In the genomic region with DNA sequence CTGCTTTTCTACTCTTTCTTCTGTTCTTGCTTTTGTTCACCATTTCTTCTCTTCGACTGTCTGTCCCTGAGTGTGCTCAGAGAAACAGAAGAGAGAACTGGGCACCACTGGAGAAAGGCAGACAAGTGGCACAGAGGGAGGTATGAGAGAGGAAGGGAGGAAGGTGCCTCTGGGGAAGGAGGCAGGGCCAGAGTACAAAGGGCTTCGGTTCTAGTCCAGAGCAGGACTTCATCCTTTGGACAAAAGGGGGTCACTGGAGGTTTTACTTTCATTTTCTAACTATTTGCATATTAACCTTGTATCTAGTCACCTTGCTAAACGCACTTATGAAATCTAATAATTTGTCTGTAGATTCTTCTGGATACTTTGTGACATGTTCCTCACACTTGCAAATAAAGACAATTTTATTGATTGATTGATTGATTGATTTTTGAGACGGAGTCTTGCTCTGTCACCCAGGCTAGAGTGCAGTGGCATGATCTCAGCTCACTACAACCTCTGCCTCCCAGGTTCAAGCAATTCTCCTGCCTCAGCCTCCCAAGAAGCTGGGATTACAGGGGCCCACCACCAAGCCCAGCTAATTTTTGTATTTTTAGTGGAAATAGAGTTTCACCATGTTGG, we compare ENCODE assay signal across 1 cellular context.
TF ChIP-seq lines count a peak whose summit lies in the region.

No MANE protein-coding gene starts in this region.

TF ChIP-seq in GM12878, 131 proteins besides CTCF, POLR2A, EP300 and RAD21:
- TF ChIP-seq, protein P1, sequence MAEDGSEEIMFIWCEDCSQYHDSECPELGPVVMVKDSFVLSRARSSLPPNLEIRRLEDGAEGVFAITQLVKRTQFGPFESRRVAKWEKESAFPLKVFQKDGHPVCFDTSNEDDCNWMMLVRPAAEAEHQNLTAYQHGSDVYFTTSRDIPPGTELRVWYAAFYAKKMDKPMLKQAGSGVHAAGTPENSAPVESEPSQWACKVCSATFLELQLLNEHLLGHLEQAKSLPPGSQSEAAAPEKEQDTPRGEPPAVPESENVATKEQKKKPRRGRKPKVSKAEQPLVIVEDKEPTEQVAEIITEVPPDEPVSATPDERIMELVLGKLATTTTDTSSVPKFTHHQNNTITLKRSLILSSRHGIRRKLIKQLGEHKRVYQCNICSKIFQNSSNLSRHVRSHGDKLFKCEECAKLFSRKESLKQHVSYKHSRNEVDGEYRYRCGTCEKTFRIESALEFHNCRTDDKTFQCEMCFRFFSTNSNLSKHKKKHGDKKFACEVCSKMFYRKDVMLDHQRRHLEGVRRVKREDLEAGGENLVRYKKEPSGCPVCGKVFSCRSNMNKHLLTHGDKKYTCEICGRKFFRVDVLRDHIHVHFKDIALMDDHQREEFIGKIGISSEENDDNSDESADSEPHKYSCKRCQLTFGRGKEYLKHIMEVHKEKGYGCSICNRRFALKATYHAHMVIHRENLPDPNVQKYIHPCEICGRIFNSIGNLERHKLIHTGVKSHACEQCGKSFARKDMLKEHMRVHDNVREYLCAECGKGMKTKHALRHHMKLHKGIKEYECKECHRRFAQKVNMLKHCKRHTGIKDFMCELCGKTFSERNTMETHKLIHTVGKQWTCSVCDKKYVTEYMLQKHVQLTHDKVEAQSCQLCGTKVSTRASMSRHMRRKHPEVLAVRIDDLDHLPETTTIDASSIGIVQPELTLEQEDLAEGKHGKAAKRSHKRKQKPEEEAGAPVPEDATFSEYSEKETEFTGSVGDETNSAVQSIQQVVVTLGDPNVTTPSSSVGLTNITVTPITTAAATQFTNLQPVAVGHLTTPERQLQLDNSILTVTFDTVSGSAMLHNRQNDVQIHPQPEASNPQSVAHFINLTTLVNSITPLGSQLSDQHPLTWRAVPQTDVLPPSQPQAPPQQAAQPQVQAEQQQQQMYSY (CRISPR knock-in tag; IDR thresholded peaks at IDR 0.05), result no peak
- TF ChIP-seq MEF2A (IDR thresholded peaks at IDR 0.05; ENCODE audit: insufficient read depth, low read depth, low read length) (no peak), IRF4 (IDR thresholded peaks at IDR 0.05; ENCODE audit: low read depth, low read length) (no peak), BMI1 (IDR thresholded peaks at IDR 0.05; ENCODE audit: borderline replicate concordance) (no peak), ZNF24 (IDR thresholded peaks at IDR 0.05) (no peak), CHD4 (IDR thresholded peaks at IDR 0.05) (no peak), HDGF (IDR thresholded peaks at IDR 0.05) (no peak)
- TF ChIP-seq, protein P2, sequence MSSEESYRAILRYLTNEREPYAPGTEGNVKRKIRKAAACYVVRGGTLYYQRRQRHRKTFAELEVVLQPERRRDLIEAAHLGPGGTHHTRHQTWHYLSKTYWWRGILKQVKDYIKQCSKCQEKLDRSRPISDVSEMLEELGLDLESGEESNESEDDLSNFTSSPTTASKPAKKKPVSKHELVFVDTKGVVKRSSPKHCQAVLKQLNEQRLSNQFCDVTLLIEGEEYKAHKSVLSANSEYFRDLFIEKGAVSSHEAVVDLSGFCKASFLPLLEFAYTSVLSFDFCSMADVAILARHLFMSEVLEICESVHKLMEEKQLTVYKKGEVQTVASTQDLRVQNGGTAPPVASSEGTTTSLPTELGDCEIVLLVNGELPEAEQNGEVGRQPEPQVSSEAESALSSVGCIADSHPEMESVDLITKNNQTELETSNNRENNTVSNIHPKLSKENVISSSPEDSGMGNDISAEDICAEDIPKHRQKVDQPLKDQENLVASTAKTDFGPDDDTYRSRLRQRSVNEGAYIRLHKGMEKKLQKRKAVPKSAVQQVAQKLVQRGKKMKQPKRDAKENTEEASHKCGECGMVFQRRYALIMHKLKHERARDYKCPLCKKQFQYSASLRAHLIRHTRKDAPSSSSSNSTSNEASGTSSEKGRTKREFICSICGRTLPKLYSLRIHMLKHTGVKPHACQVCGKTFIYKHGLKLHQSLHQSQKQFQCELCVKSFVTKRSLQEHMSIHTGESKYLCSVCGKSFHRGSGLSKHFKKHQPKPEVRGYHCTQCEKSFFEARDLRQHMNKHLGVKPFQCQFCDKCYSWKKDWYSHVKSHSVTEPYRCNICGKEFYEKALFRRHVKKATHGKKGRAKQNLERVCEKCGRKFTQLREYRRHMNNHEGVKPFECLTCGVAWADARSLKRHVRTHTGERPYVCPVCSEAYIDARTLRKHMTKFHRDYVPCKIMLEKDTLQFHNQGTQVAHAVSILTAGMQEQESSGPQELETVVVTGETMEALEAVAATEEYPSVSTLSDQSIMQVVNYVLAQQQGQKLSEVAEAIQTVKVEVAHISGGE (CRISPR knock-in tag; IDR thresholded peaks at IDR 0.05), result no peak
